28 cellular contexts compared by ENCODE assay signal in genomic region chr7:124106575-124106974, GRCh38.
"Had no signal": no experiment of that assay in that cellular context is flagged by ENCODE, and none has a peak within 500 bp of the region (broad histone marks: within the 10 kb centered on the region; RNA-seq: fewer than 3 reads in every experiment).

No MANE protein-coding gene starts in this region.

- H3K36me3 ChIP-seq: adrenal gland, breast epithelium had no signal

- H3K27ac ChIP-seq: adrenal gland, body of pancreas, breast epithelium, PC-9, RWPE1 had no signal

- H2AFZ ChIP-seq: PC-9 had no signal

- H3K4me2 ChIP-seq: PC-9 had no signal

- H3K4me3 ChIP-seq: adrenal gland, body of pancreas, breast epithelium, PC-9 had no signal

- H3K27me3 ChIP-seq: adrenal gland, body of pancreas, breast epithelium had no signal

- DNase-seq: activated CD4-positive, alpha-beta memory T cell treated with anti-CD3 and anti-CD28 coated beads for 36 hours; activated CD4-positive, alpha-beta T cell treated with anti-CD3 and anti-CD28 coated beads, Interleukin-2, amount 50 U/mL, for 1 hour; activated CD8-positive, alpha-beta memory T cell treated with anti-CD3 and anti-CD28 coated beads, Interleukin-2, amount 50 U/mL, for 4 hours; activated gamma-delta T cell treated with Interleukin-2 at 50 U/mL for 16 hours; activated naive CD4-positive, alpha-beta T cell treated with anti-CD3 and anti-CD28 coated beads for 36 hours; activated T-cell treated with anti-CD3 and anti-CD28 coated beads for 4 hours; activated T-cell treated with anti-CD3 and anti-CD28 coated beads, Interleukin-2, amount 50 U/mL, for 4 hours; adrenal gland; body of pancreas; Karpas-422; KBM-7; MM.1S; MV-4-11; NCI-H1092; NCI-H1436 treated with DMSO at 0.1 percent for 48 hours; NCI-H1694 treated with DMSO at 0.1 percent for 48 hours; NCI-H2029; NCI-H2171 treated with DMSO at 0.1 percent for 48 hours; NCI-H2227 treated with DMSO at 0.1 percent for 48 hours; NCI-H446; NCI-H510A treated with DMSO at 0.1 percent for 48 hours; PC-9; SIG-M5; T1000 had no signal

- H3K9me3 ChIP-seq: adrenal gland, body of pancreas had no signal

- ATAC-seq: activated naive CD4-positive, alpha-beta T cell treated with anti-CD3 and anti-CD28 coated beads, Interleukin-2, amount 50 U/mL, for 72 hours; activated T-cell treated with anti-CD3 and anti-CD28 coated beads, Interleukin-2, amount 50 U/mL, for 4 hours; body of pancreas; Right ventricle myocardium inferior had no signal

- H3K4me1 ChIP-seq: adrenal gland, body of pancreas, breast epithelium had no signal
